In the genomic region with DNA sequence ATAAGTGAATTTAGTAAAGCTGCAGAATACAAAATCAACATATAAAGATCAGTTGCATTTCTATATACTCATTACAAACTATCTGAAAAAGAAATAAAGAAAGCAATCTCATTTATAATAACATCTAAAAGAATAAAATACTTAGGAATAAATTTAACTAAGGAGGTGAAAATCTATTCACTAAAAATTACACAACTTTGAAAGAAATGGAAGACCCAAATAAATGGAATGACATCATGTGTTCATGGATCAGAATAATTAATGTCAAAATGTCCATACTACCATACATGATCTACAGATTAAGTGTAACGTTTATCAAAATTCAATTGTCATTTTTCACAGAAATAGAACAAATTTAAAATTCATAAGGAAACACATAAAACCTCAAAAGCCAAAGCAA, we compare ENCODE assay signal across 35 cellular contexts.
"Had no signal": no experiment of that assay in that cellular context is flagged by ENCODE, and none has a peak within 500 bp of the region (broad histone marks: within the 10 kb centered on the region; RNA-seq: fewer than 3 reads in every experiment).

No MANE protein-coding gene starts in this region.

- H3K4me3 ChIP-seq: adrenal gland, body of pancreas, breast epithelium had no signal

- FAIRE-seq: astrocyte, TTC549 had no signal

- H3K9me3 ChIP-seq: body of pancreas had no signal

- H3K27ac ChIP-seq: adrenal gland, body of pancreas, brain microvascular endothelial cell, breast epithelium, VCaP had no signal

- ATAC-seq: activated CD8-positive, alpha-beta T cell treated with anti-CD3 and anti-CD28 coated beads for 36 hours; activated naive CD4-positive, alpha-beta T cell treated with anti-CD3 and anti-CD28 coated beads, Interleukin-2, amount 50 U/mL, for 72 hours; activated T-cell treated with anti-CD3 and anti-CD28 coated beads, Interleukin-2, amount 50 U/mL, for 4 hours; activated T-cell treated with anti-CD3 and anti-CD28 coated beads, Interleukin-2, amount 50 U/mL, for 72 hours; activated T-helper 17 cell treated with anti-CD3 and anti-CD28 coated beads, Interleukin-2, amount 50 U/mL, for 72 hours; body of pancreas had no signal

- H3K4me1 ChIP-seq: adrenal gland, body of pancreas, breast epithelium had no signal

- H3K27me3 ChIP-seq: adrenal gland, body of pancreas, brain microvascular endothelial cell, breast epithelium had no signal

- DNase-seq: activated B cell treated with CpG ODN at 0.5 μM for 24 hours; activated CD4-positive, alpha-beta memory T cell treated with anti-CD3 and anti-CD28 coated beads for 36 hours; activated CD4-positive, alpha-beta T cell treated with anti-CD3 and anti-CD28 coated beads for 4 hours; activated CD4-positive, alpha-beta T cell treated with anti-CD3 and anti-CD28 coated beads, Interleukin-2, amount 10 ng/mL, durations not matched to agents 24 days and 14 days; activated CD4-positive, alpha-beta T cell treated with anti-CD3 and anti-CD28 coated beads, Interleukin-2, amount 50 U/mL, for 1 hour; activated CD4-positive, alpha-beta T cell treated with anti-CD3 and anti-CD28 coated beads, Interleukin-2, amount 50 U/mL, for 4 hours; activated CD4-positive, CD25-positive, alpha-beta regulatory T cell treated with anti-CD3 and anti-CD28 coated beads, Interleukin-2, amount 50 U/mL, for 72 hours; activated CD8-positive, alpha-beta memory T cell treated with anti-CD3 and anti-CD28 coated beads, Interleukin-2, amount 50 U/mL, for 4 hours; activated CD8-positive, alpha-beta T cell treated with anti-CD3 and anti-CD28 coated beads for 36 hours; activated effector memory CD4-positive, alpha-beta T cell treated with anti-CD3 and anti-CD28 coated beads, Interleukin-2, amount 50 U/mL, for 16 hours; activated gamma-delta T cell treated with Interleukin-2 at 50 U/mL for 16 hours; activated naive CD4-positive, alpha-beta T cell; activated naive CD4-positive, alpha-beta T cell treated with anti-CD3 and anti-CD28 coated beads for 36 hours; activated naive CD4-positive, alpha-beta T cell treated with anti-CD3 and anti-CD28 coated beads, Interleukin-2, amount 50 U/mL, for 16 hours; activated naive CD8-positive, alpha-beta T cell treated with anti-CD3 and anti-CD28 coated beads for 36 hours; activated T-cell treated with anti-CD3 and anti-CD28 coated beads for 4 hours; activated T-cell treated with anti-CD3 and anti-CD28 coated beads, Interleukin-2, amount 50 U/mL, for 1 hour; activated T-cell treated with anti-CD3 and anti-CD28 coated beads, Interleukin-2, amount 50 U/mL, for 4 hours; activated T-cell treated with anti-CD3 and anti-CD28 coated beads, Interleukin-2, amount 50 U/mL, for 72 hours; adrenal gland; amniotic stem cell; aorta; body of pancreas; brain microvascular endothelial cell; caudate nucleus; cerebellar nuclear complex; T-helper 1 cell; T-helper 2 cell; T-helper 9 cell had no signal

- H3K36me3 ChIP-seq: adrenal gland, brain microvascular endothelial cell, breast epithelium had no signal
